ENCODE assay signal across 9 cellular contexts in the genomic region with DNA sequence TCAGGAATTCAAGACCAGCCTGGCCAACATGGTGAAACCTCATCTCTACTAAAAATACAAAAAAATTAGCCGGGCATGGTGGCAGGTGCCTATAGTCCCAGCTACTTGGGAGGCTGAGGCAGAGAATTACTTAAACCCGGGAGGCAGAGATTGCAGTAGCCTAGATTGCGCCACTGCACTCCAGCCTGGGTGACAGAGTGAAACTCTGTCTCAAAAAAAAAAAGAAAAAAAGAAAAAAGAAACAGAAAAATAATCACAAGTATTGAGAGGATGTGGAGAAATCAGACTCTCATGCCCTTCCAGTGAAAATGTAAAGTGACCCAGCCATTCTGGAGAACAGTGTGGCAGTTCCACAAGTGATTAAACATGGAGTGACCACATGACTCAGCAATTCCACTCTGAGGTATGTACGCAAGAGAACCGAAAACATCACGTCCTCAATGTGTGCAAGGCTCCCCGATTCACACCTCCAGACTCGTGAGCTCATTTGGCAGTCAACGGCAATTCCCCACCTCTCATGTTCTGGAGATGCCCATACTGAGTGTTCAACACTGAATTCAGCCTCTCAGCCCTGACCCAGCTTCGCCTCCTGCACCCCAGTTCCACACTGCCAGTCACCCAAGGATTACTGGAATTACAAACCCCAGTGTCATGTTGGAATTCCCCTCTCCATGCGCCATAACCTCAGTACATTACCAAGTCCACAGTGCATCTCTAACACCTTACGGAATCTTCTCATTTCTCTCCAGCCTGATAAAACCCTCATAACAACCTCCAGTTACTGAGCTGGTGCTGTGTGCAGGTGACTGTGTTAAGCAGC. TPM values are rescaled to one million over a fixed set of nuclear protein-coding genes. Genes with fewer than 3 reads are reported as not detected.
DNase-seq lines count a peak whose midpoint lies in the region; ATAC-seq and TF ChIP-seq lines count a peak whose summit lies in the region.
"Had no signal": no experiment of that assay in that cellular context is flagged by ENCODE, and none has a peak within 500 bp of the region (broad histone marks: within the 10 kb centered on the region; RNA-seq: fewer than 3 reads in every experiment).

No MANE protein-coding gene starts in this region.

- peaks cover 4% of the 10 kb centered on the region for H3K4me1 Mint-ChIP-seq in T-helper 2 cell treated with Interferon-gamma antibody and Interleukin-4, amounts not matched to agents 5 μg/mL and 100 μg/mL, for 36 hours (ENCODE audit: low read depth)
- H3K4me1 Mint-ChIP-seq: brain had no signal

- ATAC-seq in GM18498 (IDR thresholded peaks at IDR 0.05; ENCODE audit: unreplicated experiment): peak; percentile 87

- DNase-seq in HFF-Myc (ENCODE audit: extremely low read depth, low read depth) (peak; percentile 31), right atrium auricular region (ENCODE audit: low spot score) (peak; percentile 77), caudate nucleus (lab: John Stamatoyannopoulos, UW) (no peak), NCI-H1417 (lab: John Stamatoyannopoulos, UW) (no peak), Ammon's horn (ENCODE audit: low spot score) (no peak), hippocampal formation (lab: John Stamatoyannopoulos, UW) (no peak)
- peak; percentile 78 for DNase-seq in T-helper 2 cell treated with Interferon-gamma antibody and Interleukin-4, amounts not matched to agents 5 μg/mL and 100 μg/mL, for 36 hours (ENCODE audit: low spot score)

- no peaks in the 10 kb centered on the region for H3K9me3 Mint-ChIP-seq in T-helper 2 cell treated with Interferon-gamma antibody and Interleukin-4, amounts not matched to agents 5 μg/mL and 100 μg/mL, for 36 hours
- H3K9me3 Mint-ChIP-seq: brain had no signal

- peaks cover 25% of the 10 kb centered on the region for H3K36me3 ChIP-seq in right atrium auricular region

- TF ChIP-seq CTCF in HFF-Myc (IDR thresholded peaks at IDR 0.05; ENCODE audit: low read depth, low read length, missing control alignments) (no peak), right atrium auricular region (IDR thresholded peaks at IDR 0.05) (no peak)

- H3K4me3 Mint-ChIP-seq in T-helper 2 cell treated with Interferon-gamma antibody and Interleukin-4, amounts not matched to agents 5 μg/mL and 100 μg/mL, for 36 hours: no peak overlapping the region
- H3K4me3 Mint-ChIP-seq: brain had no signal

- H3K27ac Mint-ChIP-seq in T-helper 2 cell treated with Interferon-gamma antibody and Interleukin-4, amounts not matched to agents 5 μg/mL and 100 μg/mL, for 36 hours: peak overlapping the region; percentile 43
- H3K27ac Mint-ChIP-seq: brain had no signal

- H3K27ac ChIP-seq in right atrium auricular region: peak overlapping the region; percentile 81 to 95
- H3K27ac ChIP-seq in caudate nucleus (ENCODE audit: low read depth, low read length): no peak overlapping the region

- no peaks in the 10 kb centered on the region for H3K27me3 ChIP-seq in right atrium auricular region

- no peak overlapping the region for H3K4me3 ChIP-seq in HFF-Myc (replicated peaks; ENCODE audit: low read depth, low read length)
- H3K4me3 ChIP-seq in right atrium auricular region: no peak overlapping the region

- H3K27me3 Mint-ChIP-seq in T-helper 2 cell treated with Interferon-gamma antibody and Interleukin-4, amounts not matched to agents 5 μg/mL and 100 μg/mL, for 36 hours (ENCODE audit: low read depth): no peaks in the 10 kb centered on the region
- H3K27me3 Mint-ChIP-seq: brain had no signal

- H3K9me3 ChIP-seq in right atrium auricular region: no peaks in the 10 kb centered on the region

- H3K36me3 Mint-ChIP-seq in T-helper 2 cell treated with Interferon-gamma antibody and Interleukin-4, amounts not matched to agents 5 μg/mL and 100 μg/mL, for 36 hours (ENCODE audit: low read depth): peaks cover 6% of the 10 kb centered on the region

- H3K4me1 ChIP-seq in right atrium auricular region: peaks cover 0 to 28% of the 10 kb centered on the region in 2 donors

RNA-seq across cellular contexts. Expression of gene ACOX3, which starts 21.1 kb away (rescaled TPM):
- total RNA-seq in right atrium auricular region: 10 to 100 TPM; 66.9 to 68.8 TPM

RNA-seq across cellular contexts. Expression of gene TRMT44, which starts 21.1 kb away (rescaled TPM):
- total RNA-seq in right atrium auricular region: 10 to 100 TPM; 10.5 to 11.4 TPM

Comparison
In these comparisons a context has a peak if more than half of its experiments do, and no peak if none do; other contexts are left out.
1. DNase-seq: peak in HFF-Myc (single experiment), T-helper 2 cell treated with Interferon-gamma antibody and Interleukin-4, amounts not matched to agents 5 μg/mL and 100 μg/mL, for 36 hours (single experiment) and right atrium auricular region (single experiment); none in caudate nucleus (0 of 61), NCI-H1417 (0 of 3), Ammon's horn (single experiment) and hippocampal formation (0 of 2).